Comparison of ENCODE assay signal across 28 cellular contexts in genomic region chr6:9062581-9062980, GRCh38.
"Had no signal": no experiment of that assay in that cellular context is flagged by ENCODE, and none has a peak within 500 bp of the region (broad histone marks: within the 10 kb centered on the region; RNA-seq: fewer than 3 reads in every experiment).

No MANE protein-coding gene starts in this region.

- H3K27me3 Mint-ChIP-seq: activated B cell treated with CpG ODN at 0.5 μM for 24 hours; activated naive CD8-positive, alpha-beta T cell treated with anti-CD3 and anti-CD28 coated beads, Interleukin-2, amount 10 ng/mL, durations not matched to agents 7 days and 5 days; IgD-negative memory B cell; T-cell had no signal

- H3K36me3 ChIP-seq: adrenal gland, breast epithelium had no signal

- H3K4me3 ChIP-seq: adrenal gland, breast epithelium, PC-9, SK-N-MC had no signal

- H3K27ac Mint-ChIP-seq: activated B cell treated with CpG ODN at 0.5 μM for 24 hours; activated CD8-positive, alpha-beta T cell treated with anti-CD3 and anti-CD28 coated beads for 36 hours; activated naive CD8-positive, alpha-beta T cell treated with anti-CD3 and anti-CD28 coated beads, Interleukin-2, amount 10 ng/mL, durations not matched to agents 7 days and 5 days; activated T-cell treated with anti-CD3 and anti-CD28 coated beads, Interleukin-2, amount 50 U/mL, for 72 hours; activated T-helper 2 cell treated with anti-CD3 and anti-CD28 coated beads, Interferon-gamma antibody, Interleukin-2, Interleukin-4, amounts not matched to agents 10 μg/mL and 5 μg/mL and 100 μg/mL, durations not matched to agents 14 hours and 24 hours and 36 hours; IgD-negative memory B cell; T-cell had no signal

- H3K27me3 ChIP-seq: adrenal gland, breast epithelium had no signal

- H3K4me2 ChIP-seq: PC-9 had no signal

- H3K36me3 Mint-ChIP-seq: activated naive CD8-positive, alpha-beta T cell treated with anti-CD3 and anti-CD28 coated beads, Interleukin-2, amount 10 ng/mL, durations not matched to agents 7 days and 5 days; IgD-negative memory B cell; T-cell had no signal

- H3K9me3 Mint-ChIP-seq: activated naive CD8-positive, alpha-beta T cell treated with anti-CD3 and anti-CD28 coated beads, Interleukin-2, amount 10 ng/mL, durations not matched to agents 7 days and 5 days; activated T-helper 2 cell treated with anti-CD3 and anti-CD28 coated beads, Interferon-gamma antibody, Interleukin-2, Interleukin-4, amounts not matched to agents 10 μg/mL and 5 μg/mL and 100 μg/mL, durations not matched to agents 14 hours and 24 hours and 36 hours; T-cell had no signal

- ATAC-seq: activated CD8-positive, alpha-beta T cell treated with anti-CD3 and anti-CD28 coated beads for 36 hours; activated T-cell treated with anti-CD3 and anti-CD28 coated beads, Interleukin-2, amount 50 U/mL, for 72 hours; T-cell had no signal

- H3K27ac ChIP-seq: adrenal gland, breast epithelium, PC-9, SK-N-MC had no signal

- H2AFZ ChIP-seq: PC-9 had no signal

- H3K4me1 Mint-ChIP-seq: activated B cell treated with CpG ODN at 0.5 μM for 24 hours; activated naive CD8-positive, alpha-beta T cell treated with anti-CD3 and anti-CD28 coated beads, Interleukin-2, amount 10 ng/mL, durations not matched to agents 7 days and 5 days; IgD-negative memory B cell had no signal

- H3K9me3 ChIP-seq: adrenal gland, breast epithelium had no signal

- H3K4me3 Mint-ChIP-seq: activated B cell treated with CpG ODN at 0.5 μM for 24 hours; activated CD8-positive, alpha-beta T cell treated with anti-CD3 and anti-CD28 coated beads for 36 hours; activated naive CD8-positive, alpha-beta T cell treated with anti-CD3 and anti-CD28 coated beads, Interleukin-2, amount 10 ng/mL, durations not matched to agents 7 days and 5 days; activated T-cell treated with anti-CD3 and anti-CD28 coated beads, Interleukin-2, amount 50 U/mL, for 72 hours; IgD-negative memory B cell; T-cell had no signal

- DNase-seq: activated B cell treated with CpG ODN at 0.5 μM for 24 hours; activated CD4-positive, alpha-beta T cell treated with anti-CD3 and anti-CD28 coated beads for 1 hour; activated CD4-positive, alpha-beta T cell treated with anti-CD3 and anti-CD28 coated beads, Interleukin-2, amount 50 U/mL, for 1 hour; activated CD8-positive, alpha-beta memory T cell treated with anti-CD3 and anti-CD28 coated beads, Interleukin-2, amount 50 U/mL, for 4 hours; activated CD8-positive, alpha-beta T cell treated with anti-CD3 and anti-CD28 coated beads for 36 hours; activated naive CD4-positive, alpha-beta T cell treated with anti-CD3 and anti-CD28 coated beads, Interleukin-2, amount 50 U/mL, for 16 hours; activated naive CD8-positive, alpha-beta T cell treated with anti-CD3 and anti-CD28 coated beads, Interleukin-2, amount 10 ng/mL, durations not matched to agents 7 days and 5 days; activated T-cell treated with anti-CD3 and anti-CD28 coated beads, Interleukin-2, amount 50 U/mL, for 72 hours; adrenal gland; aorta; central memory CD4-positive, alpha-beta T cell; KG1; NCI-H1092; NCI-H1436; NCI-H187; NCI-H2081; NCI-H2171; NCI-H345; NCI-H510A; NCI-H526 treated with DMSO at 0.1 percent for 48 hours; PC-9; T-cell; T-helper 2 cell; T1000 had no signal

- H3K4me1 ChIP-seq: adrenal gland, breast epithelium had no signal
